ENCODE assay signal across 13 cellular contexts in genomic region chr10:78042058-78042751, GRCh38. TPM values are rescaled to one million over a fixed set of nuclear protein-coding genes. Genes with fewer than 3 reads are reported as not detected.
DNase-seq lines count a peak whose midpoint lies in the region; ATAC-seq and TF ChIP-seq lines count a peak whose summit lies in the region.
"Had no signal": no experiment of that assay in that cellular context is flagged by ENCODE, and none has a peak within 500 bp of the region (broad histone marks: within the 10 kb centered on the region; RNA-seq: fewer than 3 reads in every experiment).

No MANE protein-coding gene starts in this region.

- no peak overlapping the region for H3K9ac ChIP-seq in neural progenitor cell

- no peaks in the 10 kb centered on the region for H3K9me3 Mint-ChIP-seq in activated CD4-positive, alpha-beta T cell treated with anti-CD3 and anti-CD28 coated beads, Interleukin-2, amount 10 ng/mL, durations not matched to agents 24 days and 14 days
- H3K9me3 Mint-ChIP-seq in activated CD4-positive, alpha-beta T cell treated with anti-CD3 and anti-CD28 coated beads, Interleukin-2, amount 10 ng/mL, durations not matched to agents 7 days and 5 days, result no peaks in the 10 kb centered on the region
- no peaks in the 10 kb centered on the region for H3K9me3 Mint-ChIP-seq in activated T-helper 2 cell treated with anti-CD3 and anti-CD28 coated beads, Interferon-gamma antibody, Interleukin-2, Interleukin-4, amounts not matched to agents 10 μg/mL and 5 μg/mL and 100 μg/mL, durations not matched to agents 14 hours and 24 hours and 36 hours
- H3K9me3 Mint-ChIP-seq in neural progenitor cell, result no peaks in the 10 kb centered on the region
- H3K9me3 Mint-ChIP-seq: type B pancreatic cell had no signal

- TF ChIP-seq EP300 in Ishikawa (IDR thresholded peaks at IDR 0.05; ENCODE audit: borderline replicate concordance), result no peak

- H3K79me2 ChIP-seq in neural progenitor cell (ENCODE audit: low read depth), result peaks cover 39% of the 10 kb centered on the region

- DNase-seq in activated CD4-positive, alpha-beta T cell treated with anti-CD3 and anti-CD28 coated beads, Interleukin-2, amount 10 ng/mL, durations not matched to agents 24 days and 14 days, result no peak
- DNase-seq in activated CD4-positive, alpha-beta T cell treated with anti-CD3 and anti-CD28 coated beads, Interleukin-2, amount 10 ng/mL, durations not matched to agents 7 days and 5 days, result no peak
- DNase-seq in activated T-helper 2 cell treated with anti-CD3 and anti-CD28 coated beads, Interferon-gamma antibody, Interleukin-2, Interleukin-4, amounts not matched to agents 10 μg/mL and 5 μg/mL and 100 μg/mL, durations not matched to agents 14 hours and 24 hours and 36 hours (ENCODE audit: low spot score), result no peak
- no peak for DNase-seq in neural progenitor cell (ENCODE audit: low spot score)
- DNase-seq: activated CD4-positive, alpha-beta T cell treated with anti-CD3 and anti-CD28 coated beads for 1 hour; gastrocnemius medialis; kidney; NCI-H1436 had no signal

- H3K36me3 Mint-ChIP-seq in activated CD4-positive, alpha-beta T cell treated with anti-CD3 and anti-CD28 coated beads, Interleukin-2, amount 10 ng/mL, durations not matched to agents 24 days and 14 days (ENCODE audit: low read depth), result peaks cover 54% of the 10 kb centered on the region
- peaks cover 46% of the 10 kb centered on the region for H3K36me3 Mint-ChIP-seq in activated CD4-positive, alpha-beta T cell treated with anti-CD3 and anti-CD28 coated beads, Interleukin-2, amount 10 ng/mL, durations not matched to agents 7 days and 5 days (ENCODE audit: low read depth)
- peaks cover 56% of the 10 kb centered on the region for H3K36me3 Mint-ChIP-seq in activated T-helper 2 cell treated with anti-CD3 and anti-CD28 coated beads, Interferon-gamma antibody, Interleukin-2, Interleukin-4, amounts not matched to agents 10 μg/mL and 5 μg/mL and 100 μg/mL, durations not matched to agents 14 hours and 24 hours and 36 hours (ENCODE audit: low read depth)
- H3K36me3 Mint-ChIP-seq in neural progenitor cell, result peaks cover 30% of the 10 kb centered on the region

- peak overlapping the region; percentile 1 for H3K4me3 Mint-ChIP-seq in activated CD4-positive, alpha-beta T cell treated with anti-CD3 and anti-CD28 coated beads, Interleukin-2, amount 10 ng/mL, durations not matched to agents 24 days and 14 days
- no peak overlapping the region for H3K4me3 Mint-ChIP-seq in activated CD4-positive, alpha-beta T cell treated with anti-CD3 and anti-CD28 coated beads, Interleukin-2, amount 10 ng/mL, durations not matched to agents 7 days and 5 days
- H3K4me3 Mint-ChIP-seq in activated T-helper 2 cell treated with anti-CD3 and anti-CD28 coated beads, Interferon-gamma antibody, Interleukin-2, Interleukin-4, amounts not matched to agents 10 μg/mL and 5 μg/mL and 100 μg/mL, durations not matched to agents 14 hours and 24 hours and 36 hours (ENCODE audit: low read depth), result no peak overlapping the region
- no peak overlapping the region for H3K4me3 Mint-ChIP-seq in neural progenitor cell
- H3K4me3 Mint-ChIP-seq: type B pancreatic cell had no signal

- peak overlapping the region; percentile 41 for H3K27ac ChIP-seq in neural progenitor cell
- H3K27ac ChIP-seq: gastrocnemius medialis had no signal

- H3K27me3 ChIP-seq in neural progenitor cell, result no peaks in the 10 kb centered on the region
- H3K27me3 ChIP-seq: gastrocnemius medialis had no signal

- no peak overlapping the region for H3K4me2 ChIP-seq in neural progenitor cell

- ATAC-seq in GM18861 (IDR thresholded peaks at IDR 0.05; ENCODE audit: unreplicated experiment) (no peak), HG03520 (IDR thresholded peaks at IDR 0.05; ENCODE audit: unreplicated experiment) (no peak), HG02642 (IDR thresholded peaks at IDR 0.05; ENCODE audit: poor library complexity, unreplicated experiment) (no peak)
- ATAC-seq: gastrocnemius medialis had no signal

- intact Hi-C loops in activated CD4-positive, alpha-beta T cell treated with anti-CD3 and anti-CD28 coated beads, Interleukin-2, amount 10 ng/mL, durations not matched to agents 24 days and 14 days (cut with micrococcal nuclease), result loop anchor here (10.0 kb wide), 1 partner anchor 533 kb away; no protein-coding TSS in a partner anchor
- intact Hi-C loops in activated T-helper 2 cell treated with anti-CD3 and anti-CD28 coated beads, Interferon-gamma antibody, Interleukin-2, Interleukin-4, amounts not matched to agents 10 μg/mL and 5 μg/mL and 100 μg/mL, durations not matched to agents 14 hours and 24 hours and 36 hours (cut with micrococcal nuclease), result loop anchor here (1.0 kb wide), 1 partner anchor 8 kb away; no protein-coding TSS in a partner anchor

- H3K4me3 ChIP-seq in neural progenitor cell, result no peak overlapping the region
- H3K4me3 ChIP-seq: gastrocnemius medialis had no signal

- peaks cover 49% of the 10 kb centered on the region for H3K4me1 Mint-ChIP-seq in activated CD4-positive, alpha-beta T cell treated with anti-CD3 and anti-CD28 coated beads, Interleukin-2, amount 10 ng/mL, durations not matched to agents 24 days and 14 days
- H3K4me1 Mint-ChIP-seq in activated CD4-positive, alpha-beta T cell treated with anti-CD3 and anti-CD28 coated beads, Interleukin-2, amount 10 ng/mL, durations not matched to agents 7 days and 5 days, result peaks cover 51% of the 10 kb centered on the region
- peaks cover 35% of the 10 kb centered on the region for H3K4me1 Mint-ChIP-seq in activated T-helper 2 cell treated with anti-CD3 and anti-CD28 coated beads, Interferon-gamma antibody, Interleukin-2, Interleukin-4, amounts not matched to agents 10 μg/mL and 5 μg/mL and 100 μg/mL, durations not matched to agents 14 hours and 24 hours and 36 hours (ENCODE audit: low read depth)
- peaks cover 14% of the 10 kb centered on the region for H3K4me1 Mint-ChIP-seq in neural progenitor cell

- H3K9me3 ChIP-seq in neural progenitor cell (ENCODE audit: low read depth), result no peaks in the 10 kb centered on the region
- H3K9me3 ChIP-seq: gastrocnemius medialis had no signal

- peaks cover 59% of the 10 kb centered on the region for H3F3A ChIP-seq in neural progenitor cell (ENCODE audit: low read depth)

- H3K27ac Mint-ChIP-seq in activated CD4-positive, alpha-beta T cell treated with anti-CD3 and anti-CD28 coated beads, Interleukin-2, amount 10 ng/mL, durations not matched to agents 24 days and 14 days, result peak overlapping the region; percentile 30
- H3K27ac Mint-ChIP-seq in activated CD4-positive, alpha-beta T cell treated with anti-CD3 and anti-CD28 coated beads, Interleukin-2, amount 10 ng/mL, durations not matched to agents 7 days and 5 days, result no peak overlapping the region
- peak overlapping the region; percentile 8 for H3K27ac Mint-ChIP-seq in activated T-helper 2 cell treated with anti-CD3 and anti-CD28 coated beads, Interferon-gamma antibody, Interleukin-2, Interleukin-4, amounts not matched to agents 10 μg/mL and 5 μg/mL and 100 μg/mL, durations not matched to agents 14 hours and 24 hours and 36 hours
- H3K27ac Mint-ChIP-seq in neural progenitor cell, result no peak overlapping the region

- no peak overlapping the region for H2AFZ ChIP-seq in neural progenitor cell (replicated peaks)

- no peak for TF ChIP-seq CTCF in neural progenitor cell (IDR thresholded peaks at IDR 0.05)

- TF ChIP-seq RAD21 in Ishikawa (IDR thresholded peaks at IDR 0.05; ENCODE audit: low read depth), result no peak

- CTCF ChIA-PET in activated CD4-positive, alpha-beta T cell treated with anti-CD3 and anti-CD28 coated beads, Interleukin-2, amount 10 ng/mL, durations not matched to agents 7 days and 5 days (lab: Charles Lee), result no interaction called here

- peaks cover 22% of the 10 kb centered on the region for H3K36me3 ChIP-seq in neural progenitor cell

- H4K20me1 ChIP-seq in neural progenitor cell (ENCODE audit: low read depth), result peaks cover 60% of the 10 kb centered on the region

- H3K27me3 Mint-ChIP-seq in activated CD4-positive, alpha-beta T cell treated with anti-CD3 and anti-CD28 coated beads, Interleukin-2, amount 10 ng/mL, durations not matched to agents 24 days and 14 days, result no peaks in the 10 kb centered on the region
- H3K27me3 Mint-ChIP-seq in activated CD4-positive, alpha-beta T cell treated with anti-CD3 and anti-CD28 coated beads, Interleukin-2, amount 10 ng/mL, durations not matched to agents 7 days and 5 days, result no peaks in the 10 kb centered on the region
- H3K27me3 Mint-ChIP-seq in activated T-helper 2 cell treated with anti-CD3 and anti-CD28 coated beads, Interferon-gamma antibody, Interleukin-2, Interleukin-4, amounts not matched to agents 10 μg/mL and 5 μg/mL and 100 μg/mL, durations not matched to agents 14 hours and 24 hours and 36 hours (ENCODE audit: low read depth), result no peaks in the 10 kb centered on the region
- H3K27me3 Mint-ChIP-seq in neural progenitor cell (ENCODE audit: insufficient read depth, low read depth), result no peaks in the 10 kb centered on the region
- H3K27me3 Mint-ChIP-seq: type B pancreatic cell had no signal

- POLR2A ChIA-PET in activated CD4-positive, alpha-beta T cell treated with anti-CD3 and anti-CD28 coated beads, Interleukin-2, amount 10 ng/mL, durations not matched to agents 7 days and 5 days (lab: Charles Lee), result interaction anchor here (0.7 kb wide), 1 partner anchor 13 kb away, joined by 3 read pairs; no protein-coding TSS in a partner anchor

- peaks cover 18% of the 10 kb centered on the region for H3K4me1 ChIP-seq in neural progenitor cell

TF ChIP-seq in Ishikawa, 13 proteins besides CTCF, POLR2A, EP300 and RAD21:
- 0 out of 2 replicates have a peak, but pooled peaks have one; percentile 6 for TF ChIP-seq NFIC (IDR thresholded peaks at IDR 0.05)
- TF ChIP-seq YY1 (IDR thresholded peaks at IDR 0.05; ENCODE audit: low read depth), result no peak

RNA-seq across cellular contexts. Expression of gene RPS24, which starts 8.5 kb away (rescaled TPM):
- total RNA-seq in activated CD4-positive, alpha-beta T cell treated with anti-CD3 and anti-CD28 coated beads, Interleukin-2, amount 10 ng/mL, durations not matched to agents 24 days and 14 days, result 1,816 and 1,818 TPM in 2 replicates
- 1,000 to 10,000 TPM; 1,565 to 2,086 TPM for total RNA-seq in activated CD4-positive, alpha-beta T cell treated with anti-CD3 and anti-CD28 coated beads, Interleukin-2, amount 10 ng/mL, durations not matched to agents 7 days and 5 days
- total RNA-seq in activated T-helper 2 cell treated with anti-CD3 and anti-CD28 coated beads, Interferon-gamma antibody, Interleukin-2, Interleukin-4, amounts not matched to agents 10 μg/mL and 5 μg/mL and 100 μg/mL, durations not matched to agents 14 hours and 24 hours and 36 hours, result 1,733 and 1,775 TPM in 2 replicates
- total RNA-seq in neural progenitor cell (ENCODE audit: low replicate concordance), result 3,232 and 5,646 TPM in 2 replicates

RNA-seq across cellular contexts. Expression of gene POLR3A, which starts 12.9 kb away (rescaled TPM):
- total RNA-seq in activated CD4-positive, alpha-beta T cell treated with anti-CD3 and anti-CD28 coated beads, Interleukin-2, amount 10 ng/mL, durations not matched to agents 24 days and 14 days, result 27.8 and 28.7 TPM in 2 replicates
- 10 to 100 TPM; 18.1 to 18.8 TPM for total RNA-seq in activated CD4-positive, alpha-beta T cell treated with anti-CD3 and anti-CD28 coated beads, Interleukin-2, amount 10 ng/mL, durations not matched to agents 7 days and 5 days
- 23.5 and 24.2 TPM in 2 replicates for total RNA-seq in activated T-helper 2 cell treated with anti-CD3 and anti-CD28 coated beads, Interferon-gamma antibody, Interleukin-2, Interleukin-4, amounts not matched to agents 10 μg/mL and 5 μg/mL and 100 μg/mL, durations not matched to agents 14 hours and 24 hours and 36 hours
- total RNA-seq in neural progenitor cell (ENCODE audit: low replicate concordance), result 16.0 and 18.0 TPM in 2 replicates

Comparison
In these comparisons a context has a peak if more than half of its experiments do, and no peak if none do; other contexts are left out.
1. H3K27ac Mint-ChIP-seq: peak in activated CD4-positive, alpha-beta T cell treated with anti-CD3 and anti-CD28 coated beads, Interleukin-2, amount 10 ng/mL, durations not matched to agents 24 days and 14 days (single experiment) and activated T-helper 2 cell treated with anti-CD3 and anti-CD28 coated beads, Interferon-gamma antibody, Interleukin-2, Interleukin-4, amounts not matched to agents 10 μg/mL and 5 μg/mL and 100 μg/mL, durations not matched to agents 14 hours and 24 hours and 36 hours (single experiment); none in activated CD4-positive, alpha-beta T cell treated with anti-CD3 and anti-CD28 coated beads, Interleukin-2, amount 10 ng/mL, durations not matched to agents 7 days and 5 days (single experiment) and neural progenitor cell (single experiment).